1 cellular context compared by ENCODE assay signal in the genomic region with DNA sequence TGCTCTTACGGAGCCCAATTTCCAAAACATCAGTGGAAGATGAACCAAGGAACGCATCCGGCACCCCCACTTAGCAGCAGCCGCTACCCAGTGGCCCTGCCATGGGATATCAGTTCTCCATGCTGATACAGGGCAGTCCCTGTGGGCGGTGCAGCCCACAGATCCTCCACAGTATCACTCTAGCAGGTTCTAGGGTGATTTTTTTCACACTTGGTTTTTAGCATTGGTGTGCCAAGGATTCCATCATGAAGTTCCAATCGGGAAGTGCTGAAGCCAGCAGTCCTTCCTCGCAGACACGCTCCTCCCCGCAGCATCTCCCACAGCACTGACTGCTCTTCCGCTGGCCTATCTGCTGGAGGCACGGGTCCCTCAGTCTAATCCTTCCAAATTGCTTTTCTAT.
TF ChIP-seq lines count a peak whose summit lies in the region.

No MANE protein-coding gene starts in this region.

TF ChIP-seq in IMR-90, 13 proteins besides CTCF, POLR2A, EP300 and RAD21 (continued from another document):
- TF ChIP-seq FOS (IDR thresholded peaks at IDR 0.05; ENCODE audit: low read depth, low read length) (no peak), BHLHE40 (IDR thresholded peaks at IDR 0.05; ENCODE audit: low read depth, low read length) (no peak), MAZ (IDR thresholded peaks at IDR 0.05; ENCODE audit: borderline replicate concordance, low read depth, low read length) (no peak), SMC3 (IDR thresholded peaks at IDR 0.05; ENCODE audit: low read depth, low read length) (no peak), NFE2L2 (IDR thresholded peaks at IDR 0.05; ENCODE audit: low read depth, low read length) (no peak), CHD1 (IDR thresholded peaks at IDR 0.05; ENCODE audit: low read depth, low read length) (no peak), RFX5 (IDR thresholded peaks at IDR 0.05; ENCODE audit: low read depth, low read length) (no peak), MAFK (IDR thresholded peaks at IDR 0.05; ENCODE audit: low read depth, low read length) (no peak)
- TF ChIP-seq, protein P1, sequence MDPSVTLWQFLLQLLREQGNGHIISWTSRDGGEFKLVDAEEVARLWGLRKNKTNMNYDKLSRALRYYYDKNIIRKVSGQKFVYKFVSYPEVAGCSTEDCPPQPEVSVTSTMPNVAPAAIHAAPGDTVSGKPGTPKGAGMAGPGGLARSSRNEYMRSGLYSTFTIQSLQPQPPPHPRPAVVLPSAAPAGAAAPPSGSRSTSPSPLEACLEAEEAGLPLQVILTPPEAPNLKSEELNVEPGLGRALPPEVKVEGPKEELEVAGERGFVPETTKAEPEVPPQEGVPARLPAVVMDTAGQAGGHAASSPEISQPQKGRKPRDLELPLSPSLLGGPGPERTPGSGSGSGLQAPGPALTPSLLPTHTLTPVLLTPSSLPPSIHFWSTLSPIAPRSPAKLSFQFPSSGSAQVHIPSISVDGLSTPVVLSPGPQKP (IDR thresholded peaks at IDR 0.05; ENCODE audit: borderline replicate concordance, low read depth, low read length), result no peak
